ENCODE assay signal across 9 cellular contexts in the genomic region with DNA sequence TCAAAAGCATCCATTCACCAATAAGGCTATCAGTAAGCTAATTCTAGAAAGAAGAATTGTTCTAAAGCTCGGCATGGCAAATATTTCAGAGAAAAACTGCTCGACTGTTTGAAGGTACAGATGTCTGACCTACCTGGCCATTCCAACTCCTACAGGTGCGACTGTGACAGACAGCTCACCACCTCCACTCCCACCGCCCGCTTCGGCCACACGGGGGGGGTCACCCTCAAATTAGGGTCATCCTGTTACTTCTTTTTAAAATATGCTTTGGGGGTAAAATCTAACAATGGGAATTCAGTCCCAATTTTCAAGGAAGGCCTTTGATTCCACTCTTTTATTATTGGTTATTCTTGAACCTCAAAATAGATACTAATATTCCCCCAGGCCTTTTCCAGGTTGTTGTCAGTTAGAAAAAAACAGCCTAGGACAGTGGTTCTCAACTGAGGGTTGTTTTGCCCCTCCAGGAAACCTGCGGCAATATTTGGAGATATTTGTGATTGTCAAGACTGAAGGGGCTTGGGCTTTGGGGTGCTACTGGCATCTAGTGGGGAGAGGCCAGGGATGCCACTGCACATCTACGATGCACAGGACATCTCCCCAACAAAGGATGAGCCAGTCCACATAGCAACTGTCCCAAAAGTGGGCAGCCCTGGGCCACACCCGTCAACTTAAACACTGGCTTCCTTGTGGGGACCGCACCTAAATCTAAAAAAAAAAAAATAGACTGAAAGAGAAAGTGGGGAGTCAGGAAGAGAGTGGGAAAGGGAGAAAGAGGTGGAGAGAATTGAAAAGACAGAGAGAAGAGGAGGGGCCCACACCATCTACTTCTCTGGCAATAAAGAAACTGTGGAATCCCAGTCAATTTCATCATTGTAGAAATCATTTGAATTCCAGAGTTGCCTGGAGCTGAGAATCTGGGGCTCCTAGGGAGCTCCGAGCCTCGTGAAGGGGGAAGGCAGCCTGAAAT.
DNase-seq lines count a peak whose midpoint lies in the region; ATAC-seq and TF ChIP-seq lines count a peak whose summit lies in the region.
"Had no signal": no experiment of that assay in that cellular context is flagged by ENCODE, and none has a peak within 500 bp of the region (broad histone marks: within the 10 kb centered on the region; RNA-seq: fewer than 3 reads in every experiment).

No MANE protein-coding gene starts in this region.

- no peak overlapping the region for H3K4me3 ChIP-seq in HCT116 (replicated peaks in 1 of 2; ENCODE audit: low read depth in 1 of 2, low read length in 2 of 2)
- H3K4me3 ChIP-seq in sigmoid colon: peak overlapping the region in 3 of 4 donors; percentile 35 to 50 (median 49)

- H3K9me3 Mint-ChIP-seq in activated CD4-positive, alpha-beta T cell treated with anti-CD3 and anti-CD28 coated beads for 36 hours (ENCODE audit: low read depth): no peaks in the 10 kb centered on the region
- H3K9me3 Mint-ChIP-seq in chondrocyte (ENCODE audit: low read depth): no peaks in the 10 kb centered on the region

- H2AFZ ChIP-seq in HCT116 (ENCODE audit: low read depth, low read length, poor library complexity, severe bottlenecking): no peak overlapping the region

- TF ChIP-seq RAD21 in HCT116 (IDR thresholded peaks at IDR 0.05; ENCODE audit: low read depth): peak; percentile 17; the same call in 1 of the 2 replicates

- TF ChIP-seq CTCF in HCT116 (IDR thresholded peaks at IDR 0.05 in 2 of 3, conservative IDR thresholded peaks at IDR 0.05 in 1 of 3; ENCODE audit: borderline replicate concordance in 1 of 3, insufficient read depth in 1 of 3, low read depth in 2 of 3, low read length in 2 of 3) (no peak), chondrocyte (IDR thresholded peaks at IDR 0.05) (peak; percentile 20), sigmoid colon (IDR thresholded peaks at IDR 0.05) (no peak)

- H3K27ac ChIP-seq in HCT116 (ENCODE audit: low read depth, low read length) (no peak overlapping the region), sigmoid colon (peak overlapping the region; percentile 22 to 60 (median 45))

- H3K9me3 ChIP-seq in HCT116 (ENCODE audit: control insufficient read depth in 1 of 2, insufficient read depth in 1 of 2, low read depth in 1 of 2, low read length in 2 of 2): no peaks in the 10 kb centered on the region
- H3K9me3 ChIP-seq in sigmoid colon: no peaks in the 10 kb centered on the region

- peak overlapping the region; percentile 79 for H3K4me3 Mint-ChIP-seq in activated CD4-positive, alpha-beta T cell treated with anti-CD3 and anti-CD28 coated beads for 36 hours
- peak overlapping the region; percentile 57 for H3K4me3 Mint-ChIP-seq in chondrocyte (ENCODE audit: unreplicated experiment)

- 69 to 70% methylated on average over 13 of the region's 13 CpGs for WGBS in sigmoid colon, 2 donors

- CTCF ChIA-PET in HCT116 (lab: Charles Lee): no interaction called here
- CTCF ChIA-PET in activated CD4-positive, alpha-beta T cell treated with anti-CD3 and anti-CD28 coated beads for 36 hours (lab: Charles Lee): interaction anchor here (0.5 to 1.7 kb wide), 16 partner anchors 10 to 1181 kb away, joined by 3 to 8 read pairs (median 3); no protein-coding TSS in a partner anchor

- H3K4me1 ChIP-seq in HCT116 (ENCODE audit: control insufficient read depth in 1 of 2, insufficient read depth in 2 of 2, low read length in 2 of 2) (no peaks in the 10 kb centered on the region), sigmoid colon (peaks cover 0 to 18% (median 14%) of the 10 kb centered on the region in 4 donors)

- H3K79me2 ChIP-seq in HCT116 (ENCODE audit: insufficient read depth, low read length): no peaks in the 10 kb centered on the region

- no peaks in the 10 kb centered on the region for H3K9me2 ChIP-seq in HCT116 (ENCODE audit: insufficient read depth)

- ATAC-seq in HCT116 (no peak), HG02981 (IDR thresholded peaks at IDR 0.05; ENCODE audit: unreplicated experiment) (no peak), GM18520 (IDR thresholded peaks at IDR 0.05; ENCODE audit: unreplicated experiment) (no peak)
- ATAC-seq in activated CD4-positive, alpha-beta T cell treated with anti-CD3 and anti-CD28 coated beads for 36 hours: no peak

- RAD21 ChIA-PET in HCT116 (lab: Charles Lee; ENCODE audit: low non-redundant PET in 1 of 2, low total read pairs in 2 of 2, uncharacterized antibody in 2 of 2, unreplicated experiment in 2 of 2): no interaction called here

- peaks cover 60% of the 10 kb centered on the region for H3K36me3 Mint-ChIP-seq in activated CD4-positive, alpha-beta T cell treated with anti-CD3 and anti-CD28 coated beads for 36 hours (ENCODE audit: low read depth)
- H3K36me3 Mint-ChIP-seq in chondrocyte (ENCODE audit: low read depth): peaks cover 2% of the 10 kb centered on the region

- peak overlapping the region; percentile 99 for H3K27ac Mint-ChIP-seq in activated CD4-positive, alpha-beta T cell treated with anti-CD3 and anti-CD28 coated beads for 36 hours
- H3K27ac Mint-ChIP-seq in chondrocyte (ENCODE audit: unreplicated experiment): peak overlapping the region; percentile 55

- DNase-seq in HCT116 (ENCODE audit: low read depth, low spot score) (no peak), chondrocyte (ENCODE audit: low spot score) (no peak), sigmoid colon (no peak), NCI-H1417 treated with DMSO at 0.1 percent for 48 hours (lab: John Stamatoyannopoulos, UW) (no peak), COLO829 (ENCODE audit: low spot score) (no peak)
- DNase-seq in activated CD4-positive, alpha-beta T cell treated with anti-CD3 and anti-CD28 coated beads for 36 hours: peak; percentile 65
- DNase-seq: SW 1271 had no signal

- POLR2A ChIA-PET in HCT116 (lab: Charles Lee): no interaction called here
- POLR2A ChIA-PET in activated CD4-positive, alpha-beta T cell treated with anti-CD3 and anti-CD28 coated beads for 36 hours (lab: Charles Lee): interaction anchor here (0.6 to 1.2 kb wide), 4 partner anchors 11 to 51 kb away, joined by 3 to 4 read pairs (median 3); no protein-coding TSS in a partner anchor

- intact Hi-C loops in HCT116 (cut with micrococcal nuclease) (no loop called here), sigmoid colon (cut with DNase I) (loop anchor here (10.0 kb wide), 1 partner anchor 156 kb away; no protein-coding TSS in a partner anchor)
- intact Hi-C loops in activated CD4-positive, alpha-beta T cell treated with anti-CD3 and anti-CD28 coated beads for 36 hours (cut with DNase I, micrococcal nuclease): loop anchor here (1.0 to 5.0 kb wide), 5 partner anchors 72 to 1214 kb away; no protein-coding TSS in a partner anchor

- H3K9ac ChIP-seq in HCT116 (ENCODE audit: low read length): no peak overlapping the region

- BruUV-seq in HCT116 (replicated peaks; lab: Mats Ljungman, UMichigan): no TSS peak

- H3K4me2 ChIP-seq in HCT116 (ENCODE audit: low read length): no peak overlapping the region

- no peaks in the 10 kb centered on the region for H3K27me3 Mint-ChIP-seq in activated CD4-positive, alpha-beta T cell treated with anti-CD3 and anti-CD28 coated beads for 36 hours
- peaks cover 45% of the 10 kb centered on the region for H3K27me3 Mint-ChIP-seq in chondrocyte (ENCODE audit: low read depth)

- H3K27me3 ChIP-seq in HCT116 (ENCODE audit: insufficient read depth, low read length) (no peaks in the 10 kb centered on the region), sigmoid colon (no peaks in the 10 kb centered on the region)

- no peaks in the 10 kb centered on the region for H3K36me3 ChIP-seq in HCT116 (ENCODE audit: control insufficient read depth in 1 of 2, insufficient read depth in 2 of 2, low read length in 2 of 2)
- H3K36me3 ChIP-seq in sigmoid colon: no peaks in the 10 kb centered on the region

- no peak for TF ChIP-seq POLR2A in HCT116 (IDR thresholded peaks at IDR 0.05; ENCODE audit: borderline replicate concordance, extremely low read depth, insufficient read depth, insufficient read length)
- TF ChIP-seq POLR2A in sigmoid colon (IDR thresholded peaks at IDR 0.05): no peak

- H3K4me1 Mint-ChIP-seq in activated CD4-positive, alpha-beta T cell treated with anti-CD3 and anti-CD28 coated beads for 36 hours: peaks cover 89% of the 10 kb centered on the region
- H3K4me1 Mint-ChIP-seq in chondrocyte (ENCODE audit: low read depth): peaks cover 15% of the 10 kb centered on the region

- TF ChIP-seq EP300 in sigmoid colon (IDR thresholded peaks at IDR 0.05): no peak

- H4K20me1 ChIP-seq in HCT116 (ENCODE audit: insufficient read depth): no peaks in the 10 kb centered on the region

TF ChIP-seq in HCT116, 20 proteins besides CTCF, POLR2A, EP300 and RAD21 (continues in another document):
- TF ChIP-seq JUND (IDR thresholded peaks at IDR 0.05) (no peak), YY1 (IDR thresholded peaks at IDR 0.05; ENCODE audit: extremely low read depth, insufficient replicate concordance, low read depth, low read length) (no peak), ELF1 (IDR thresholded peaks at IDR 0.05; ENCODE audit: borderline replicate concordance, low read depth) (no peak), CEBPB (IDR thresholded peaks at IDR 0.05; ENCODE audit: low read depth) (no peak), SP1 (IDR thresholded peaks at IDR 0.05; ENCODE audit: low read depth) (no peak), POLR2AphosphoS5 (IDR thresholded peaks at IDR 0.05; ENCODE audit: low read depth, low read length) (no peak), CBX3 (IDR thresholded peaks at IDR 0.05; ENCODE audit: low read depth) (no peak), SRF (IDR thresholded peaks at IDR 0.05; ENCODE audit: low read depth) (no peak), EZH2 (IDR thresholded peaks at IDR 0.05) (no peak), FOSL1 (IDR thresholded peaks at IDR 0.05; ENCODE audit: low read depth) (no peak)
- TF ChIP-seq, protein P1, sequence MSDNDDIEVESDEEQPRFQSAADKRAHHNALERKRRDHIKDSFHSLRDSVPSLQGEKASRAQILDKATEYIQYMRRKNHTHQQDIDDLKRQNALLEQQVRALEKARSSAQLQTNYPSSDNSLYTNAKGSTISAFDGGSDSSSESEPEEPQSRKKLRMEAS (IDR thresholded peaks at IDR 0.05): no peak
- TF ChIP-seq, protein P2, sequence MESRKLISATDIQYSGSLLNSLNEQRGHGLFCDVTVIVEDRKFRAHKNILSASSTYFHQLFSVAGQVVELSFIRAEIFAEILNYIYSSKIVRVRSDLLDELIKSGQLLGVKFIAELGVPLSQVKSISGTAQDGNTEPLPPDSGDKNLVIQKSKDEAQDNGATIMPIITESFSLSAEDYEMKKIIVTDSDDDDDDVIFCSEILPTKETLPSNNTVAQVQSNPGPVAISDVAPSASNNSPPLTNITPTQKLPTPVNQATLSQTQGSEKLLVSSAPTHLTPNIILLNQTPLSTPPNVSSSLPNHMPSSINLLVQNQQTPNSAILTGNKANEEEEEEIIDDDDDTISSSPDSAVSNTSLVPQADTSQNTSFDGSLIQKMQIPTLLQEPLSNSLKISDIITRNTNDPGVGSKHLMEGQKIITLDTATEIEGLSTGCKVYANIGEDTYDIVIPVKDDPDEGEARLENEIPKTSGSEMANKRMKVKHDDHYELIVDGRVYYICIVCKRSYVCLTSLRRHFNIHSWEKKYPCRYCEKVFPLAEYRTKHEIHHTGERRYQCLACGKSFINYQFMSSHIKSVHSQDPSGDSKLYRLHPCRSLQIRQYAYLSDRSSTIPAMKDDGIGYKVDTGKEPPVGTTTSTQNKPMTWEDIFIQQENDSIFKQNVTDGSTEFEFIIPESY (IDR thresholded peaks at IDR 0.05; ENCODE audit: extremely low read depth, insufficient replicate concordance, low read length): no peak

Comparison
In these comparisons a context has a peak if more than half of its experiments do, and no peak if none do; other contexts are left out.
1. H3K4me3 ChIP-seq: peak in sigmoid colon (3 of 4); none in HCT116 (0 of 2).